ENCODE assay signal across 10 cellular contexts in the genomic region with DNA sequence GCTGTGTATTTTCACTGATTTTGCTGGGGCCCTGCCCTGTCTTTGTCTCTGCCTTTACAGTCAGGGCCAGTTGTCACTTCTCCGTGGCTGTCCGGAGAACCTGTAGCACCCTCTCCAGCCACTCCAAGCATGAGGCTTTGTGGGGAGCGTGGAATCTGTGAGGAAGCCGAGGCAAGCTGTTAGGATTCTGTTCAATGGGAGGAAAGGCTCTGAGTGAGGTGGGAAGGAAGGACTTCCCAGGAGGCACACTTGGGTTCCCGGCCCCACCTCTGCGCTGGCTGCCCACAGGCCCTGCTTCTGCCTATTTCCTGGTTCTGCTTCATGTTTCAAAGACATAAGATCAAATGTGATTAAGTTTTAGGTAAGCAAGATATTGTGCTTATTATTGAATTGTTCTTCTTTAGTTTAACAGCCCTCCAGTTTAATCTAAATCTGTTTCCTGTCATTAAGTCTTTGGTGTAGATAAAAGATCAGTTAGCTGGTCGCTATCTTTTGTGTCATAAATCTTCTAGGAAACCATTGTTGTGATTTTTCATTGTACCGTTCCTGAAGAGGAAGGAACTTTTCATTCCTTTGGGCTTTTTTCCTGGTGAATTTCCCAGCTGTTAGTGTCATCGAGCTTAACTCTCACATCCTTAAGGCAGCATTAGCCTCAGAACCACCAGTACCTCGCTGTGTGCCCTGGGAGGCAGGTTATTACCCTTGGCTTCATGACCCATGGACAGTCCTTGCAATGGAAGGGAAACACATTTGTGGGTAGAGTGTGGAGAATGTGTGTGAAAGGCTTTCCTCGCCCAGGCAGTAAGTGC.
DNase-seq lines count a peak whose midpoint lies in the region; ATAC-seq and TF ChIP-seq lines count a peak whose summit lies in the region.
"Had no signal": no experiment of that assay in that cellular context is flagged by ENCODE, and none has a peak within 500 bp of the region (broad histone marks: within the 10 kb centered on the region; RNA-seq: fewer than 3 reads in every experiment).

No MANE protein-coding gene starts in this region.

- no peaks in the 10 kb centered on the region for H3K27me3 ChIP-seq in breast epithelium
- H3K27me3 ChIP-seq in muscle layer of duodenum (ENCODE audit: low read depth, low read length), result no peaks in the 10 kb centered on the region
- H3K27me3 ChIP-seq in upper lobe of left lung, result no peaks in the 10 kb centered on the region
- H3K27me3 ChIP-seq: tibial artery had no signal

- no peak for TF ChIP-seq EP300 in upper lobe of left lung (IDR thresholded peaks at IDR 0.05)

- intact Hi-C loops in breast epithelium (cut with DNase I; ENCODE audit: low total_unique reads), result no loop called here

- peaks cover 88% of the 10 kb centered on the region for H3K4me1 Mint-ChIP-seq in activated T-cell treated with anti-CD3 and anti-CD28 coated beads, Interleukin-2, amount 50 U/mL, for 24 hours (ENCODE audit: low read depth)

- WGBS in upper lobe of left lung, 2 donors, result 60 to 65% methylated on average over 11 of the region's 11 CpGs

- no peaks in the 10 kb centered on the region for H3K27me3 Mint-ChIP-seq in activated T-cell treated with anti-CD3 and anti-CD28 coated beads, Interleukin-2, amount 50 U/mL, for 24 hours

- H3K4me3 Mint-ChIP-seq in activated T-cell treated with anti-CD3 and anti-CD28 coated beads, Interleukin-2, amount 50 U/mL, for 24 hours, result peak overlapping the region; percentile 4

- TF ChIP-seq POLR2A in breast epithelium (IDR thresholded peaks at IDR 0.05) (no peak), upper lobe of left lung (IDR thresholded peaks at IDR 0.05) (no peak)

- no peak overlapping the region for H3K4me3 ChIP-seq in breast epithelium
- no peak overlapping the region for H3K4me3 ChIP-seq in muscle layer of duodenum (ENCODE audit: low read depth in 1 of 2, low read length in 2 of 2)
- H3K4me3 ChIP-seq in upper lobe of left lung, result no peak overlapping the region
- H3K4me3 ChIP-seq: tibial artery had no signal

- H3K27ac ChIP-seq in breast epithelium (peak overlapping the region; percentile 81 to 93), muscle layer of duodenum (ENCODE audit: low read length) (peak overlapping the region; percentile 49), upper lobe of left lung (peak overlapping the region; percentile 65 to 88 (median 82))
- H3K27ac ChIP-seq: tibial artery had no signal

- ATAC-seq in upper lobe of left lung (ENCODE audit: low FRiP score in 2 of 2), result peak in 1 of 2 donors; percentile 14
- ATAC-seq in HG02885 (IDR thresholded peaks at IDR 0.05; ENCODE audit: poor library complexity, unreplicated experiment), result no peak
- no peak for ATAC-seq in GM18909 (IDR thresholded peaks at IDR 0.05; ENCODE audit: poor library complexity, unreplicated experiment)

- TF ChIP-seq CTCF in breast epithelium (IDR thresholded peaks at IDR 0.05) (no peak), upper lobe of left lung (IDR thresholded peaks at IDR 0.05) (no peak)

- H3K4me1 ChIP-seq in breast epithelium, result peaks cover 0 to 25% of the 10 kb centered on the region in 2 donors
- H3K4me1 ChIP-seq in muscle layer of duodenum (ENCODE audit: control insufficient read depth in 1 of 2, insufficient read depth in 2 of 2, low read length in 2 of 2), result no peaks in the 10 kb centered on the region
- H3K4me1 ChIP-seq in upper lobe of left lung, result peaks cover 24 to 43% (median 29%) of the 10 kb centered on the region in 4 donors

- H3K9me3 Mint-ChIP-seq in activated T-cell treated with anti-CD3 and anti-CD28 coated beads, Interleukin-2, amount 50 U/mL, for 24 hours, result peaks cover 16% of the 10 kb centered on the region

- H3K27ac Mint-ChIP-seq in activated T-cell treated with anti-CD3 and anti-CD28 coated beads, Interleukin-2, amount 50 U/mL, for 24 hours, result peak overlapping the region; percentile 90

- DNase-seq in activated T-cell treated with anti-CD3 and anti-CD28 coated beads, Interleukin-2, amount 50 U/mL, for 24 hours, result no peak
- no peak for DNase-seq in activated T-cell treated with anti-CD3 and anti-CD28 coated beads, Interleukin-2, amount 50 U/mL, for 48 hours
- no peak for DNase-seq in breast epithelium (ENCODE audit: low spot score in 2 of 2)
- DNase-seq in upper lobe of left lung, result peak in 1 of 2 donors; percentile 22
- DNase-seq in stimulated activated CD4-positive, alpha-beta T cell treated with anti-CD3 and anti-CD28 coated beads, Interleukin-4, amount 100 ng/mL, for 24 hours, result no peak
- DNase-seq: effector CD4-positive, alpha-beta T cell; tibial artery had no signal

- peaks cover 30% of the 10 kb centered on the region for H3K36me3 Mint-ChIP-seq in activated T-cell treated with anti-CD3 and anti-CD28 coated beads, Interleukin-2, amount 50 U/mL, for 24 hours (ENCODE audit: low read depth)

- H3K36me3 ChIP-seq in breast epithelium (no peaks in the 10 kb centered on the region), muscle layer of duodenum (ENCODE audit: control insufficient read depth in 1 of 2, insufficient read depth in 2 of 2, low read length in 2 of 2) (no peaks in the 10 kb centered on the region), upper lobe of left lung (no peaks in the 10 kb centered on the region)

- H3K9me3 ChIP-seq in breast epithelium, result no peaks in the 10 kb centered on the region
- peaks cover 4 to 18% of the 10 kb centered on the region in 2 donors for H3K9me3 ChIP-seq in muscle layer of duodenum (ENCODE audit: control insufficient read depth in 1 of 2, low read length in 2 of 2)
- peaks cover 0 to 8% (median 0%) of the 10 kb centered on the region in 4 donors for H3K9me3 ChIP-seq in upper lobe of left lung
